ENCODE assay signal across 14 cellular contexts in the genomic region with DNA sequence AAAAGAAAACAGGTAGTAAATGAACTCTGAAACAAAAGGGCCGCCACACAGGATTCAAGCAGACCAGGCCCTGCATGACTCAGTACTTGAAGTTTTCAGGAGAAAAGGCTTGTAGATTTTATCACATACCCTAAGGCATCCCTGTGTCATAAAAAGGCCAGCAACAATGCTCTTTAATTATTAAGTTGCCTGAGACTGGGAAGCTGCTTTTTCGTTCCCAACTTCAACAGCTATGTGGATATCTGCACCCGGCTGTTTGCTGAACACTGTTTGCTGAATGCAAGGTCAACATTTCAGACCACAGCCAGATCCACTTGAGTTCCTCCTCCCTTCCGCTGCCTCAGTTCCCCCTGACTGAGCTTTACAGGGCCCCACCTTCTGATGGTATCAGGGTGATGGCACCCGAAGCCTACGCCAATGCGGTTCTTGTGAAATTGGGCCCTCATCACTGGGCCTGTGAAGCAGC. TPM values are rescaled to one million over a fixed set of nuclear protein-coding genes. Genes with fewer than 3 reads are reported as not detected.
DNase-seq lines count a peak whose midpoint lies in the region; ATAC-seq and TF ChIP-seq lines count a peak whose summit lies in the region.
"Had no signal": no experiment of that assay in that cellular context is flagged by ENCODE, and none has a peak within 500 bp of the region (broad histone marks: within the 10 kb centered on the region; RNA-seq: fewer than 3 reads in every experiment).

No MANE protein-coding gene starts in this region.

- peak overlapping the region; percentile 95 for H2BK5ac ChIP-seq in trophoblast cell (ENCODE audit: low read depth, low read length, poor library complexity)

- DNase-seq in EH (ENCODE audit: low read depth) (peak; percentile 93), NCI-H774 (lab: John Stamatoyannopoulos, UW) (peak; percentile 15), chondrocyte (ENCODE audit: low spot score) (no peak), trophoblast cell (peak; percentile 88 to 99), amygdala (lab: John Stamatoyannopoulos, UW) (no peak), nucleus accumbens (lab: John Stamatoyannopoulos, UW) (no peak)
- DNase-seq: erythroblast, immature natural killer cell, uterus had no signal

- H3K23ac ChIP-seq in trophoblast cell (ENCODE audit: low read length): no peak overlapping the region

- peaks cover 44% of the 10 kb centered on the region for H3K36me3 Mint-ChIP-seq in chondrocyte (ENCODE audit: low read depth)

- peak overlapping the region; percentile 92 for H2BK120ac ChIP-seq in trophoblast cell (ENCODE audit: insufficient read depth, low read length, poor library complexity)

- no peaks in the 10 kb centered on the region for H3K27me3 ChIP-seq in trophoblast cell (ENCODE audit: insufficient read depth, low read length)
- H3K27me3 ChIP-seq: uterus had no signal

- H2BK12ac ChIP-seq in trophoblast cell (ENCODE audit: low read length): peak overlapping the region; percentile 90

- no peaks in the 10 kb centered on the region for H3K9me3 ChIP-seq in trophoblast cell (ENCODE audit: insufficient read depth, low read depth, low read length)
- H3K9me3 ChIP-seq: uterus had no signal

- H4K91ac ChIP-seq in trophoblast cell (ENCODE audit: low read depth, low read length): peak overlapping the region; percentile 93

- H3K79me1 ChIP-seq in trophoblast cell (ENCODE audit: low read length): peaks cover 36% of the 10 kb centered on the region

- no peak overlapping the region for H3K4me3 ChIP-seq in trophoblast cell (ENCODE audit: low read depth, low read length)
- H3K4me3 ChIP-seq: uterus had no signal

- ATAC-seq in GM19035 (IDR thresholded peaks at IDR 0.05; ENCODE audit: unreplicated experiment) (no peak), HG03135 (IDR thresholded peaks at IDR 0.05; ENCODE audit: unreplicated experiment) (no peak)
- ATAC-seq: WTC11 had no signal

- peaks cover 46 to 53% of the 10 kb centered on the region in 2 experiments for H3K4me1 ChIP-seq in trophoblast cell (ENCODE audit: control insufficient read depth in 1 of 2, insufficient read depth in 2 of 2, low read length in 2 of 2)
- H3K4me1 ChIP-seq: uterus had no signal

- peak overlapping the region; percentile 95 for H3K18ac ChIP-seq in trophoblast cell (ENCODE audit: low read length)

- no peaks in the 10 kb centered on the region for H3K27me3 Mint-ChIP-seq in chondrocyte (ENCODE audit: low read depth)

- H3K4me3 Mint-ChIP-seq in chondrocyte (ENCODE audit: unreplicated experiment): no peak overlapping the region
- H3K4me3 Mint-ChIP-seq: immature natural killer cell, WTC11 had no signal

- H4K12ac ChIP-seq in trophoblast cell (ENCODE audit: low read depth, low read length): no peak overlapping the region

- no peak overlapping the region for H3K9ac ChIP-seq in trophoblast cell (ENCODE audit: low read length)

- H3K4me2 ChIP-seq in trophoblast cell (ENCODE audit: low read length): peak overlapping the region; percentile 27

- H3K27ac ChIP-seq in trophoblast cell (ENCODE audit: low read depth, low read length): peak overlapping the region; percentile 96
- H3K27ac ChIP-seq: uterus had no signal

- H2AK5ac ChIP-seq in trophoblast cell (ENCODE audit: low read length): peak overlapping the region; percentile 87

- H2AFZ ChIP-seq in trophoblast cell (ENCODE audit: insufficient read depth, low read length, poor library complexity): no peak overlapping the region

- peaks cover 28% of the 10 kb centered on the region for H3K4me1 Mint-ChIP-seq in chondrocyte (ENCODE audit: low read depth)
- H3K4me1 Mint-ChIP-seq: WTC11 had no signal

- no peaks in the 10 kb centered on the region for H3K9me3 Mint-ChIP-seq in chondrocyte (ENCODE audit: low read depth)
- H3K9me3 Mint-ChIP-seq: immature natural killer cell, WTC11 had no signal

- peak overlapping the region; percentile 36 for H3K27ac Mint-ChIP-seq in chondrocyte (ENCODE audit: unreplicated experiment)

- TF ChIP-seq CTCF in chondrocyte (IDR thresholded peaks at IDR 0.05): no peak

- peak overlapping the region; percentile 92 for H3K14ac ChIP-seq in trophoblast cell (ENCODE audit: low read length)

- H3K4ac ChIP-seq in trophoblast cell (ENCODE audit: low read depth, low read length): peak overlapping the region; percentile 82

- H4K8ac ChIP-seq in trophoblast cell (ENCODE audit: low read depth, low read length): peak overlapping the region; percentile 84

- H3K36me3 ChIP-seq in trophoblast cell (ENCODE audit: control insufficient read depth in 1 of 2, insufficient read depth in 2 of 2, low read length in 2 of 2): peaks cover 56 to 65% of the 10 kb centered on the region in 2 experiments
- H3K36me3 ChIP-seq: uterus had no signal

- peaks cover 14% of the 10 kb centered on the region for H3K79me2 ChIP-seq in trophoblast cell (ENCODE audit: control insufficient read depth, insufficient read depth, low read length, poor library complexity)

- WGBS in trophoblast cell (ENCODE audit: extremely low coverage, insufficient coverage, insufficient read length): no CpG with 5 or more reads among the region's 7 CpGs

RNA-seq across cellular contexts. Expression of gene ECH1, which starts 6.1 kb away (rescaled TPM):
- 94.9 to 112 TPM (median 94.9 TPM) in 3 replicates for total RNA-seq in chondrocyte
- polyA plus RNA-seq in trophoblast cell (2013): 186 and 200 TPM in 2 replicates

RNA-seq across cellular contexts. Expression of gene HNRNPL, which starts 12.1 kb away (rescaled TPM):
- total RNA-seq in chondrocyte: 214 to 255 TPM (median 222 TPM) in 3 replicates
- polyA plus RNA-seq in trophoblast cell (2013): 227 and 231 TPM in 2 replicates

RNA-seq across cellular contexts. Expression of gene LGALS4, which starts 24.9 kb away (rescaled TPM):
- total RNA-seq in chondrocyte: 0.75 TPM in 1 of 3 replicates, not detected in the others
- polyA plus RNA-seq in trophoblast cell (2013): 0.10 and 0.19 TPM in 2 replicates
- total RNA-seq: Daoy, osteocyte had no signal
- polyA plus RNA-seq: immature natural killer cell had no signal

RNA-seq across cellular contexts. Expression of gene RINL, which starts 40.4 kb away (rescaled TPM):
- 0.65 to 0.92 TPM (median 0.92 TPM) in 3 replicates for total RNA-seq in chondrocyte
- polyA plus RNA-seq in trophoblast cell (2013): 0.99 and 1.1 TPM in 2 replicates
- total RNA-seq: osteocyte had no signal

RNA-seq across cellular contexts. Expression of gene LGALS7B, which starts 48.7 kb away (rescaled TPM):
- not detected in 3 replicates for total RNA-seq in chondrocyte
- polyA plus RNA-seq in trophoblast cell (2013): not detected in 2 replicates
- total RNA-seq: Daoy, osteocyte had no signal
- polyA plus RNA-seq: immature natural killer cell had no signal

Comparison
In these comparisons a context has a peak if more than half of its experiments do, and no peak if none do; other contexts are left out.
1. DNase-seq: peak in EH (single experiment), NCI-H774 (single experiment) and trophoblast cell (2 of 2); none in chondrocyte (single experiment), amygdala (0 of 56) and nucleus accumbens (0 of 56).